13 cellular contexts compared by ENCODE assay signal in the genomic region with DNA sequence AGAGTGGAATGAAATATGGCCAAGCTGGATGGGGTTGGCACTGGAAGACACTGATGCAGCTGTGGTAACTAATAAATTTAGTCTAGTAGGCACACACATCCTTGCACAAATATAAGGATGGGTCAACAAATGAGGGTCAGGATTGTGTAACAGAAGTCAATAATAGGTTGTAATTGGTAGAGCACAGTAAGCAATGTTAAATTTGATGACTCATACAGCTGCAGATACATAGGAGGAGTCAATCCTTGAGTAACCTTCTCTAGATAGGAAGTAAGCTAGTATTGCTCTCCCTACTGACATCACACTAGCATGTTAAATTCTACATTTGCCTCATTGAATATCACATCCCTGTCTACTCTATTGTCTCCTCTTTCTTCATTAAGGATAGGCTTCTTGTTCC.
DNase-seq lines count a peak whose midpoint lies in the region; ATAC-seq, FAIRE-seq and TF ChIP-seq lines count a peak whose summit lies in the region.
"Had no signal": no experiment of that assay in that cellular context is flagged by ENCODE, and none has a peak within 500 bp of the region (broad histone marks: within the 10 kb centered on the region; RNA-seq: fewer than 3 reads in every experiment).

No MANE protein-coding gene starts in this region.

- no peak overlapping the region for H2BK15ac ChIP-seq in mesendoderm (replicated peaks; ENCODE audit: low read depth)

- intact Hi-C loops in GM12878 (cut with micrococcal nuclease; ENCODE audit: unreplicated experiment), result no loop called here
- intact Hi-C loops in naive thymus-derived CD4-positive, alpha-beta T cell (cut with micrococcal nuclease), result no loop called here

- H3K9me3 ChIP-seq in GM12878 (replicated peaks; ENCODE audit: control insufficient read depth, insufficient read depth, low read length), result no peaks in the 10 kb centered on the region
- no peaks in the 10 kb centered on the region for H3K9me3 ChIP-seq in naive thymus-derived CD4-positive, alpha-beta T cell (ENCODE audit: control insufficient read depth in 2 of 3, low read length in 3 of 3)

- SMC1A ChIA-PET in GM12878 (lab: Charles Lee; ENCODE audit: uncharacterized antibody, unreplicated experiment), result interaction anchor here (1.2 to 1.6 kb wide), 3 partner anchors 31 to 34 kb away, joined by 3 to 4 read pairs (median 3); no protein-coding TSS in a partner anchor

- H3K36me3 ChIP-seq in GM12878 (ENCODE audit: control insufficient read depth in 2 of 2, insufficient read depth in 2 of 2, low read length in 1 of 2), result no peaks in the 10 kb centered on the region
- no peaks in the 10 kb centered on the region for H3K36me3 ChIP-seq in naive thymus-derived CD4-positive, alpha-beta T cell (ENCODE audit: control insufficient read depth in 2 of 3, insufficient read depth in 3 of 3, low read length in 3 of 3)
- no peaks in the 10 kb centered on the region for H3K36me3 ChIP-seq in mesendoderm (ENCODE audit: control insufficient read depth, insufficient read depth, low read length)

- FAIRE-seq in GM12878 (lab: Jason Lieb, UNC), result no peak

- H3K9ac ChIP-seq in GM12878 (ENCODE audit: control insufficient read depth, insufficient read depth, low read length) (no peak overlapping the region), mesendoderm (ENCODE audit: low read length) (no peak overlapping the region)

- no peak for TF ChIP-seq RAD21 in GM12878 (IDR thresholded peaks at IDR 0.05; ENCODE audit: insufficient read depth, low read depth, low read length)

- H3K4me2 ChIP-seq in GM12878 (ENCODE audit: control insufficient read depth, insufficient read depth), result no peak overlapping the region
- H3K4me2 ChIP-seq in mesendoderm (ENCODE audit: low read length), result no peak overlapping the region

- CTCF ChIA-PET in GM12878 (lab: Yijun Ruan, JAX), result interaction anchor here (0.5 to 1.4 kb wide), 2 partner anchors 14 to 40 kb away, joined by 3 to 8 read pairs; no protein-coding TSS in a partner anchor
- CTCF ChIA-PET in naive thymus-derived CD4-positive, alpha-beta T cell (lab: Charles Lee), result interaction anchor here (0.8 kb wide), 1 partner anchor 142 kb away, joined by 3 read pairs; no protein-coding TSS in a partner anchor

- peak; percentile 29 to 92 for DNase-seq in HL-60 (ENCODE audit: low read depth in 1 of 2, low spot score in 1 of 2)
- DNase-seq in NCI-H748 (lab: John Stamatoyannopoulos, UW; ENCODE audit: unreplicated experiment), result peak; percentile 56
- DNase-seq in GM12878 (ENCODE audit: low read depth, low spot score), result no peak
- no peak for DNase-seq in naive thymus-derived CD4-positive, alpha-beta T cell
- DNase-seq in mesenteric fat pad (ENCODE audit: low spot score), result no peak
- no peak for DNase-seq in effector CD4-positive, alpha-beta T cell
- no peak for DNase-seq in mesendoderm
- DNase-seq: activated CD4-positive, alpha-beta T cell treated with anti-CD3 and anti-CD28 coated beads for 4 hours; effector memory CD8-positive, alpha-beta T cell; nephron progenitor cell; RPMI8226; stimulated activated naive CD4-positive, alpha-beta T cell treated with Interleukin-2 at 50 U/mL for 16 hours had no signal

- peaks cover 0 to 39% (median 1%) of the 10 kb centered on the region in 5 donors for H3K36me3 Mint-ChIP-seq in naive thymus-derived CD4-positive, alpha-beta T cell

- H3K23ac ChIP-seq in mesendoderm (ENCODE audit: low read length), result no peak overlapping the region

- TF ChIP-seq EP300 in GM12878 (IDR thresholded peaks at IDR 0.05; ENCODE audit: borderline replicate concordance in 1 of 2, control insufficient read depth in 1 of 2, low read depth in 2 of 2, low read length in 2 of 2), result no peak

- H3K79me1 ChIP-seq in mesendoderm (ENCODE audit: low read length), result no peaks in the 10 kb centered on the region

- peaks cover 0 to 18% (median 1%) of the 10 kb centered on the region in 11 donors for H3K9me3 Mint-ChIP-seq in naive thymus-derived CD4-positive, alpha-beta T cell
- H3K9me3 Mint-ChIP-seq: activated naive CD4-positive, alpha-beta T cell treated with anti-CD3 and anti-CD28 coated beads, Interleukin-2, amount 50 U/mL, for 24 hours; nephron progenitor cell had no signal

- no peaks in the 10 kb centered on the region for H4K20me1 ChIP-seq in GM12878 (ENCODE audit: control insufficient read depth, insufficient read depth)

- H3K79me2 ChIP-seq in GM12878 (ENCODE audit: control insufficient read depth, insufficient read depth, low read length), result no peaks in the 10 kb centered on the region
- no peaks in the 10 kb centered on the region for H3K79me2 ChIP-seq in mesendoderm (ENCODE audit: control insufficient read depth, insufficient read depth, low read length)

- H3K4me1 Mint-ChIP-seq in naive thymus-derived CD4-positive, alpha-beta T cell, result peaks cover 2 to 48% (median 34%) of the 10 kb centered on the region in 7 donors

- H3K4me3 ChIP-seq in HL-60 (replicated peaks; ENCODE audit: insufficient read depth, low read length) (no peak overlapping the region), GM12878 (no peak overlapping the region), mesendoderm (ENCODE audit: low read length) (no peak overlapping the region)
- no peak overlapping the region for H3K4me3 ChIP-seq in naive thymus-derived CD4-positive, alpha-beta T cell (ENCODE audit: low read length)

- no peak for TF ChIP-seq POLR2A in GM12878 (IDR thresholded peaks at IDR 0.05; ENCODE audit: low read depth, low read length)

- H3K27ac ChIP-seq in HL-60 (replicated peaks) (no peak overlapping the region; the same call in 1 of the 2 replicates), GM12878 (ENCODE audit: control insufficient read depth, insufficient read depth) (no peak overlapping the region), mesendoderm (ENCODE audit: low read depth, low read length) (no peak overlapping the region)
- H3K27ac ChIP-seq in naive thymus-derived CD4-positive, alpha-beta T cell (ENCODE audit: low read depth, low read length), result no peak overlapping the region

- no peak overlapping the region for H4K8ac ChIP-seq in mesendoderm (ENCODE audit: low read depth, low read length)

- POLR2A ChIA-PET in GM12878 (lab: Charles Lee), result no interaction called here
- POLR2A ChIA-PET in naive thymus-derived CD4-positive, alpha-beta T cell (lab: Charles Lee), result no interaction called here

- H3K27me3 ChIP-seq in HL-60 (ENCODE audit: insufficient read depth, poor library complexity, severe bottlenecking), result no peaks in the 10 kb centered on the region
- no peaks in the 10 kb centered on the region for H3K27me3 ChIP-seq in GM12878 (replicated peaks in 1 of 2; ENCODE audit: control insufficient read depth in 2 of 2, insufficient read depth in 2 of 2, low read length in 1 of 2)
- no peaks in the 10 kb centered on the region for H3K27me3 ChIP-seq in naive thymus-derived CD4-positive, alpha-beta T cell (ENCODE audit: control insufficient read depth in 2 of 2, insufficient read depth in 2 of 2, low read length in 2 of 2)
- H3K27me3 ChIP-seq in mesendoderm (ENCODE audit: insufficient read depth, low read length, poor library complexity), result no peaks in the 10 kb centered on the region

- BruUV-seq in GM12878 (replicated peaks; lab: Mats Ljungman, UMichigan), result no TSS peak

- no peak overlapping the region for H2BK5ac ChIP-seq in mesendoderm (ENCODE audit: low read length)

- in situ Hi-C loops in GM12878 (cut with MboI), result no loop called here

- H2AFZ ChIP-seq in GM12878 (ENCODE audit: control insufficient read depth, low read depth, low read length), result no peak overlapping the region

- RAD21 ChIA-PET in GM12878 (lab: Charles Lee; ENCODE audit: unreplicated experiment), result interaction anchor here (0.6 to 1.8 kb wide), 3 partner anchors 10 to 82 kb away, joined by 3 to 5 read pairs (median 3); no protein-coding TSS in a partner anchor

- H4K5ac ChIP-seq in mesendoderm (ENCODE audit: low read length), result no peak overlapping the region

- peak; percentile 27; the same call in 1 of the 3 replicates for ATAC-seq in GM12878
- ATAC-seq in naive thymus-derived CD4-positive, alpha-beta T cell, result peak; percentile 79
- ATAC-seq: effector memory CD8-positive, alpha-beta T cell had no signal

- no peak overlapping the region for H2BK120ac ChIP-seq in mesendoderm (ENCODE audit: low read depth, low read length)

- H3K4me1 ChIP-seq in GM12878 (ENCODE audit: control insufficient read depth, insufficient read depth, low read length), result no peaks in the 10 kb centered on the region
- H3K4me1 ChIP-seq in naive thymus-derived CD4-positive, alpha-beta T cell (ENCODE audit: control insufficient read depth in 2 of 2, insufficient read depth in 2 of 2, low read length in 2 of 2), result peaks cover 0 to 3% of the 10 kb centered on the region in 2 donors
- H3K4me1 ChIP-seq in mesendoderm (ENCODE audit: control insufficient read depth, low read depth, low read length), result no peaks in the 10 kb centered on the region

- peaks cover 0 to 4% (median 0%) of the 10 kb centered on the region in 5 donors for H3K27me3 Mint-ChIP-seq in naive thymus-derived CD4-positive, alpha-beta T cell
- H3K27me3 Mint-ChIP-seq: activated naive CD4-positive, alpha-beta T cell treated with anti-CD3 and anti-CD28 coated beads, Interleukin-2, amount 50 U/mL, for 24 hours had no signal

- H2AK5ac ChIP-seq in mesendoderm (ENCODE audit: low read length), result no peak overlapping the region

- no peak for TF ChIP-seq CTCF in HL-60 (IDR thresholded peaks at IDR 0.05; ENCODE audit: insufficient read depth, low read length)
- no peak for TF ChIP-seq CTCF in GM12878 (IDR thresholded peaks at IDR 0.05 in 2 of 3, conservative IDR thresholded peaks at IDR 0.05 in 1 of 3; ENCODE audit: control insufficient read depth in 2 of 3, extremely low read depth in 1 of 3, insufficient read depth in 1 of 3, low read depth in 3 of 3, low read length in 3 of 3)

- no peak overlapping the region for H3K27ac Mint-ChIP-seq in naive thymus-derived CD4-positive, alpha-beta T cell
- H3K27ac Mint-ChIP-seq: activated naive CD4-positive, alpha-beta T cell treated with anti-CD3 and anti-CD28 coated beads, Interleukin-2, amount 50 U/mL, for 24 hours; effector memory CD8-positive, alpha-beta T cell; nephron progenitor cell had no signal

- no peak overlapping the region for H3K18ac ChIP-seq in mesendoderm (ENCODE audit: low read length)

- H3K56ac ChIP-seq in mesendoderm (ENCODE audit: low read length), result no peak overlapping the region

- H3K4ac ChIP-seq in mesendoderm (ENCODE audit: low read depth, low read length), result no peak overlapping the region

- H3K4me3 Mint-ChIP-seq in naive thymus-derived CD4-positive, alpha-beta T cell, result no peak overlapping the region
- H3K4me3 Mint-ChIP-seq: activated naive CD4-positive, alpha-beta T cell treated with anti-CD3 and anti-CD28 coated beads, Interleukin-2, amount 50 U/mL, for 24 hours; effector memory CD8-positive, alpha-beta T cell; nephron progenitor cell had no signal

TF ChIP-seq in GM12878, 131 proteins besides CTCF, POLR2A, EP300 and RAD21 (continues in another document):
- TF ChIP-seq NFXL1 (IDR thresholded peaks at IDR 0.05; ENCODE audit: borderline replicate concordance), result no peak
- no peak for TF ChIP-seq TCF12 (IDR thresholded peaks at IDR 0.05; ENCODE audit: low read depth, low read length)

Comparison
In these comparisons a context has a peak if more than half of its experiments do, and no peak if none do; other contexts are left out.
1. DNase-seq: peak in HL-60 (2 of 2) and NCI-H748 (single experiment); none in GM12878 (single experiment), naive thymus-derived CD4-positive, alpha-beta T cell (0 of 9), mesenteric fat pad (single experiment), effector CD4-positive, alpha-beta T cell (single experiment) and mesendoderm (single experiment).